Comparison of ENCODE assay signal across 8 cellular contexts in genomic region chr1:58515794-58516401, GRCh38. TPM values are rescaled to one million over a fixed set of nuclear protein-coding genes. Genes with fewer than 3 reads are reported as not detected.
DNase-seq lines count a peak whose midpoint lies in the region; ATAC-seq and TF ChIP-seq lines count a peak whose summit lies in the region.

No MANE protein-coding gene starts in this region.

- POLR2A ChIA-PET in HCT116 (lab: Charles Lee), result no interaction called here

- H3K9me3 Mint-ChIP-seq in neural progenitor cell, result peaks cover 10% of the 10 kb centered on the region

- peak; percentile 92 for TF ChIP-seq RAD21 in HCT116 (IDR thresholded peaks at IDR 0.05; ENCODE audit: low read depth)

- BruUV-seq in HCT116 (replicated peaks; lab: Mats Ljungman, UMichigan), result no TSS peak

- H3K9me3 ChIP-seq in HCT116 (ENCODE audit: control insufficient read depth in 1 of 2, insufficient read depth in 1 of 2, low read depth in 1 of 2, low read length in 2 of 2), result peaks cover 4 to 5% of the 10 kb centered on the region in 2 experiments; a peak in 2 of 4 replicates
- no peaks in the 10 kb centered on the region for H3K9me3 ChIP-seq in neural progenitor cell (ENCODE audit: low read depth)

- no peak overlapping the region for H3K27ac Mint-ChIP-seq in neural progenitor cell

- H3K4me2 ChIP-seq in HCT116 (ENCODE audit: low read length) (no peak overlapping the region), neural progenitor cell (no peak overlapping the region)

- H3K9ac ChIP-seq in HCT116 (ENCODE audit: low read length) (no peak overlapping the region), neural progenitor cell (no peak overlapping the region)

- H4K20me1 ChIP-seq in HCT116 (ENCODE audit: insufficient read depth) (no peaks in the 10 kb centered on the region), neural progenitor cell (ENCODE audit: low read depth) (no peaks in the 10 kb centered on the region)

- no peaks in the 10 kb centered on the region for H3K27me3 Mint-ChIP-seq in neural progenitor cell (ENCODE audit: insufficient read depth, low read depth)

- H3F3A ChIP-seq in neural progenitor cell (ENCODE audit: low read depth), result no peaks in the 10 kb centered on the region

- CTCF ChIA-PET in HCT116 (lab: Charles Lee), result interaction anchor here (1.0 to 4.7 kb wide), 6 partner anchors 10 to 1243 kb away, joined by 3 to 33 read pairs (median 4); no protein-coding TSS in a partner anchor

- peak; percentile 49 to 77 (median 71) for TF ChIP-seq CTCF in HCT116 (IDR thresholded peaks at IDR 0.05 in 2 of 3, conservative IDR thresholded peaks at IDR 0.05 in 1 of 3; ENCODE audit: borderline replicate concordance in 1 of 3, insufficient read depth in 1 of 3, low read depth in 2 of 3, low read length in 2 of 3)
- peak; percentile 87 for TF ChIP-seq CTCF in neural progenitor cell (IDR thresholded peaks at IDR 0.05)

- H3K4me3 ChIP-seq in HCT116 (replicated peaks in 1 of 2; ENCODE audit: low read depth in 1 of 2, low read length in 2 of 2), result no peak overlapping the region
- no peak overlapping the region for H3K4me3 ChIP-seq in neural progenitor cell

- intact Hi-C loops in HCT116 (cut with micrococcal nuclease), result loop anchor here (1.0 to 10.0 kb wide), 5 partner anchors 136 to 1429 kb away; no protein-coding TSS in a partner anchor

- ATAC-seq in HCT116, result peak; percentile 76

- H2AFZ ChIP-seq in HCT116 (ENCODE audit: low read depth, low read length, poor library complexity, severe bottlenecking) (no peak overlapping the region), neural progenitor cell (replicated peaks) (no peak overlapping the region)

- no peaks in the 10 kb centered on the region for H3K9me2 ChIP-seq in HCT116 (ENCODE audit: insufficient read depth)

- H3K4me1 Mint-ChIP-seq in neural progenitor cell, result peaks cover 4% of the 10 kb centered on the region

- RAD21 ChIA-PET in HCT116 (lab: Charles Lee; ENCODE audit: low non-redundant PET in 1 of 2, low total read pairs in 2 of 2, uncharacterized antibody in 2 of 2, unreplicated experiment in 2 of 2), result interaction anchor here in 1 of 2 experiments (1.0 kb wide), 1 partner anchor 136 kb away, joined by 4 read pairs; no protein-coding TSS in a partner anchor

- peaks cover 0 to 13% of the 10 kb centered on the region in 2 experiments; a peak in 1 of 4 replicates for H3K36me3 ChIP-seq in HCT116 (ENCODE audit: control insufficient read depth in 1 of 2, insufficient read depth in 2 of 2, low read length in 2 of 2)
- no peaks in the 10 kb centered on the region for H3K36me3 ChIP-seq in neural progenitor cell

- H3K27ac ChIP-seq in HCT116 (ENCODE audit: low read depth, low read length), result no peak overlapping the region
- H3K27ac ChIP-seq in neural progenitor cell, result no peak overlapping the region

- no peak overlapping the region for H3K4me3 Mint-ChIP-seq in neural progenitor cell

- H3K4me1 ChIP-seq in HCT116 (ENCODE audit: control insufficient read depth in 1 of 2, insufficient read depth in 2 of 2, low read length in 2 of 2), result no peaks in the 10 kb centered on the region
- no peaks in the 10 kb centered on the region for H3K4me1 ChIP-seq in neural progenitor cell

- H3K79me2 ChIP-seq in HCT116 (ENCODE audit: insufficient read depth, low read length) (no peaks in the 10 kb centered on the region), neural progenitor cell (ENCODE audit: low read depth) (no peaks in the 10 kb centered on the region)

- peaks cover 12% of the 10 kb centered on the region for H3K36me3 Mint-ChIP-seq in neural progenitor cell

- no peaks in the 10 kb centered on the region for H3K27me3 ChIP-seq in HCT116 (ENCODE audit: insufficient read depth, low read length)
- no peaks in the 10 kb centered on the region for H3K27me3 ChIP-seq in neural progenitor cell

- DNase-seq in DMS114 treated with DMSO at 0.1 percent for 48 hours (lab: John Stamatoyannopoulos, UW; ENCODE audit: unreplicated experiment) (peak; percentile 43), HCT116 (ENCODE audit: low read depth, low spot score) (peak; percentile 69), NCI-H345 treated with DMSO at 0.1 percent for 48 hours (lab: John Stamatoyannopoulos, UW; ENCODE audit: unreplicated experiment) (peak; percentile 19), fibroblast of the conjunctiva (ENCODE audit: low read depth) (peak; percentile 80), neural progenitor cell (ENCODE audit: low spot score) (peak; percentile 90), ureter (ENCODE audit: low spot score) (no peak)
- peak; percentile 2 for DNase-seq in activated CD4-positive, alpha-beta T cell treated with anti-CD3 and anti-CD28 coated beads, Interleukin-2, amount 50 U/mL, for 1 hour
- no peak for DNase-seq in activated effector memory CD4-positive, alpha-beta T cell treated with anti-CD3 and anti-CD28 coated beads, Interleukin-2, amount 50 U/mL, for 16 hours

- no peak for TF ChIP-seq POLR2A in HCT116 (IDR thresholded peaks at IDR 0.05; ENCODE audit: borderline replicate concordance, extremely low read depth, insufficient read depth, insufficient read length)

TF ChIP-seq in HCT116, 20 proteins besides CTCF, POLR2A, EP300 and RAD21:
- TF ChIP-seq ATF3 (IDR thresholded peaks at IDR 0.05), result no peak
- TF ChIP-seq MAX (IDR thresholded peaks at IDR 0.05), result 0 out of 2 replicates have a peak, but pooled peaks have one; percentile 12
- no peak for TF ChIP-seq CBX3 (IDR thresholded peaks at IDR 0.05; ENCODE audit: low read depth)
- no peak for TF ChIP-seq CEBPB (IDR thresholded peaks at IDR 0.05; ENCODE audit: low read depth)

RNA-seq across cellular contexts. Expression of gene OMA1, which starts 30.6 kb away (rescaled TPM):
- 21.9 TPM for total RNA-seq in HCT116 (2021; ENCODE audit: unreplicated experiment)
- polyA plus RNA-seq in HCT116 (2012), result 8.7 and 10.4 TPM in 2 replicates
- 11.8 and 19.8 TPM in 2 replicates for total RNA-seq in neural progenitor cell (ENCODE audit: low replicate concordance)
- 50.8 TPM for total RNA-seq in ureter

Comparison
In these comparisons a context has a peak if more than half of its experiments do, and no peak if none do; other contexts are left out.
1. DNase-seq: peak in DMS114 treated with DMSO at 0.1 percent for 48 hours (single experiment), HCT116 (single experiment), NCI-H345 treated with DMSO at 0.1 percent for 48 hours (single experiment), activated CD4-positive, alpha-beta T cell treated with anti-CD3 and anti-CD28 coated beads, Interleukin-2, amount 50 U/mL, for 1 hour (single experiment), fibroblast of the conjunctiva (single experiment) and neural progenitor cell (single experiment); none in ureter (single experiment) and activated effector memory CD4-positive, alpha-beta T cell treated with anti-CD3 and anti-CD28 coated beads, Interleukin-2, amount 50 U/mL, for 16 hours (single experiment).